ENCODE assay signal across 9 cellular contexts in the genomic region with DNA sequence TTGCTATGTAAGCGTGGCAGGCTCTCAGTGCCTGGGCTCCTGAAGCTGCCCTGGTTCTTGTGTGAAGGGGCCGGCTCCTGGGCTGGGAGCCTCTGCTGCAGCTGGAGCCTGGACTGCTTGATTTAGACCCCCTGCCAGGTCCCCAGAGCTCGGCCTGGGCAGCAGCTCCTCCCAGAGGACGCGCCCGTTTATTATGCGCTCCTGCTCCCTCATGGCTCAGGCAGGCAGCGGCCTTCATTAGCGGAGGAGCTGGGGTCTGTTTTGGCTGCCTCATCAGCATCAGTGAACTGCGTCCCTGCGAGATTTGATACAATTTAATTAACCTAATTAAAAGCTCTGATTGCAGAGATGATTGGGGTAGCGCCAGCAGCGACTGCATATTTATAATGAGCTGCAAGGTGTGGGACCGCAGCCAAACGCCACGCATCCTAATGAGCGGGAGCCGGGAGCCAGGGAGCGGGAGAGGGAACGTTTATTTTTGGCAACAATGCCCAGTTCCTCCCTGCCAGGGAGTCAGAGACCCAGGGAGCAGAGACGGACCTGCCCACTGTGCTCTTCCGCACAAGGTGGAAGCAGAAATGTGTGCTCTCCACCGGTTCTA. TPM values are rescaled to one million over a fixed set of nuclear protein-coding genes. Genes with fewer than 3 reads are reported as not detected.
DNase-seq lines count a peak whose midpoint lies in the region; ATAC-seq, FAIRE-seq and TF ChIP-seq lines count a peak whose summit lies in the region.
"Had no signal": no experiment of that assay in that cellular context is flagged by ENCODE, and none has a peak within 500 bp of the region (broad histone marks: within the 10 kb centered on the region; RNA-seq: fewer than 3 reads in every experiment).

No MANE protein-coding gene starts in this region.

- no peak for ATAC-seq in effector memory CD8-positive, alpha-beta T cell (replicated peaks)
- ATAC-seq in HG02973 (IDR thresholded peaks at IDR 0.05; ENCODE audit: unreplicated experiment) (no peak), HG03442 (IDR thresholded peaks at IDR 0.05; ENCODE audit: unreplicated experiment) (no peak)

- DNase-seq in H54 (ENCODE audit: insufficient read length, low spot score) = peak; percentile 52
- peak; percentile 23 to 73 for DNase-seq in NCI-H446 (lab: John Stamatoyannopoulos, UW)
- no peak for DNase-seq in effector memory CD8-positive, alpha-beta T cell
- no peak for DNase-seq in osteocyte (ENCODE audit: extremely low spot score, unreplicated experiment)
- no peak for DNase-seq in epidermal melanocyte (ENCODE audit: insufficient read length, low spot score)
- DNase-seq in HT-29 (ENCODE audit: low spot score) = no peak

- TF ChIP-seq CTCF in osteocyte (IDR thresholded peaks at IDR 0.05) = no peak

- H3K9me3 Mint-ChIP-seq in effector memory CD8-positive, alpha-beta T cell = no peaks in the 10 kb centered on the region
- no peaks in the 10 kb centered on the region for H3K9me3 Mint-ChIP-seq in osteocyte (ENCODE audit: unreplicated experiment)
- H3K9me3 Mint-ChIP-seq: T-helper 1 cell treated with Interleukin-12 subunit alpha and Interleukin-12 subunit beta and Interleukin-4 antibody, amounts not matched to agents 30 μg/mL and 1 μg/mL, for 36 hours had no signal

- no peak for FAIRE-seq in H54 (lab: Jason Lieb, UNC)

- H3K36me3 Mint-ChIP-seq in effector memory CD8-positive, alpha-beta T cell (ENCODE audit: insufficient read depth) = peaks cover 22% of the 10 kb centered on the region
- H3K36me3 Mint-ChIP-seq in osteocyte (ENCODE audit: unreplicated experiment) = peaks cover 12% of the 10 kb centered on the region

- no peaks in the 10 kb centered on the region for H3K27me3 Mint-ChIP-seq in effector memory CD8-positive, alpha-beta T cell
- H3K27me3 Mint-ChIP-seq in osteocyte (ENCODE audit: unreplicated experiment) = no peaks in the 10 kb centered on the region

- peak overlapping the region in 1 of 2 donors; percentile 54 for H3K4me3 Mint-ChIP-seq in effector memory CD8-positive, alpha-beta T cell
- H3K4me3 Mint-ChIP-seq in osteocyte (ENCODE audit: unreplicated experiment) = no peak overlapping the region

- peak overlapping the region; percentile 89 to 93 for H3K27ac Mint-ChIP-seq in effector memory CD8-positive, alpha-beta T cell
- H3K27ac Mint-ChIP-seq in osteocyte (ENCODE audit: unreplicated experiment) = peak overlapping the region; percentile 68

- no peak for TF ChIP-seq POLR2A in H54 (IDR thresholded peaks at IDR 0.05; ENCODE audit: low read depth, low read length)

- peaks cover 36 to 37% of the 10 kb centered on the region in 2 donors for H3K4me1 Mint-ChIP-seq in effector memory CD8-positive, alpha-beta T cell (ENCODE audit: low read depth in 2 of 2)
- H3K4me1 Mint-ChIP-seq in osteocyte (ENCODE audit: unreplicated experiment) = peaks cover 25% of the 10 kb centered on the region

RNA-seq across cellular contexts. Expression of gene UTP11, which starts 16.6 kb away (rescaled TPM):
- total RNA-seq in osteocyte = 32.6 and 34.4 TPM in 2 replicates
- total RNA-seq in HT-29 (2014; rRNA removed; shearing (Covaris generic)) = 22.1 and 26.1 TPM in 2 replicates

RNA-seq across cellular contexts. Expression of gene POU3F1, which starts 17.4 kb away (rescaled TPM):
- total RNA-seq in osteocyte = 1.5 and 1.8 TPM in 2 replicates
- 0.94 and 1.1 TPM in 2 replicates for total RNA-seq in HT-29 (2014; rRNA removed; shearing (Covaris generic))

RNA-seq across cellular contexts. Expression of gene FHL3, which starts 23.9 kb away (rescaled TPM):
- 39.1 and 40.4 TPM in 2 replicates for total RNA-seq in osteocyte
- 12.2 and 15.2 TPM in 2 replicates for total RNA-seq in HT-29 (2014; rRNA removed; shearing (Covaris generic))

RNA-seq across cellular contexts. Expression of gene SF3A3, which starts 39.4 kb away (rescaled TPM):
- 51.4 and 55.3 TPM in 2 replicates for total RNA-seq in osteocyte
- 57.5 and 69.0 TPM in 2 replicates for total RNA-seq in HT-29 (2014; rRNA removed; shearing (Covaris generic))

Comparison
In these comparisons a context has a peak if more than half of its experiments do, and no peak if none do; other contexts are left out.
1. DNase-seq: peak in H54 (single experiment) and NCI-H446 (2 of 2); none in effector memory CD8-positive, alpha-beta T cell (0 of 3), osteocyte (single experiment), epidermal melanocyte (single experiment) and HT-29 (single experiment).